ENCODE assay signal across 11 cellular contexts in the genomic region with DNA sequence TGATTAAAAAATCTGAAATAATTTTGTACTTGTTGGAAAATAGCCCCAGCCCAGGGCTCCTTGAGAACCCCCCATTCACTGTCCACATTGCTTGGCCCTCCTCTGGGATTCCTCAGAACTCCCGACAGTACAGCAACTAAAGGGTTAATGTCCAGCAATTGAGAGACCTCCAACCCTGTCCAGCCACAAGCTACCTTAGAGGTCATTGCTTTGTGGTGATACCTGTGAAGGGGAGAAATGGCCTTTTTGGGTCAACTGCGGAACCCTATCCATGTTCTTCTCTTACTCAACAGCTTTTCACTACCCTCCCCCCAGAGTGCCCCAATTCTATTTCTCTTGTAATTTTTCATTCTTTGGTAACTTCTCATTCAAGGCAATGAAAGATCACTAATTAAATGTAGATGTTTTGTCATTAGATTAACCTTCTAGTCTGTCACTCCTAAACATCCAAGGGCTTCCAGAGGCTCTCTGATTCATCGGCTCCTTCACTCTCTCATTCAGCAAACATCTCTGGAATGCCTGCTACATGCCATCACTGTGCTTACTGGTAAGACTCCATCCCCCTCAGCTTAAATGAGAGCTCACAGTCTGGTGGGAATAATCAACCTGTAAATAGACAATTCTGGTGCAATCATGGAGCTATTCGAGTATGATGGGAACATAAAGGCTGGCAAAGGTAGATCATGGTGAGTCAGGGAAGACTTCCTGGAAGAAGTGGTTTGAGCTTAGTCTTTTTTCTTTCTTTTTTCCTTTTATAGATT.
DNase-seq lines count a peak whose midpoint lies in the region; ATAC-seq and TF ChIP-seq lines count a peak whose summit lies in the region.
"Had no signal": no experiment of that assay in that cellular context is flagged by ENCODE, and none has a peak within 500 bp of the region (broad histone marks: within the 10 kb centered on the region; RNA-seq: fewer than 3 reads in every experiment).

No MANE protein-coding gene starts in this region.

- H3K4me1 ChIP-seq in aorta (ENCODE audit: control insufficient read depth in 1 of 2, insufficient read depth in 2 of 2, low read length in 2 of 2), result peaks cover 3 to 4% of the 10 kb centered on the region in 2 donors

- no peaks in the 10 kb centered on the region for H3K9me3 ChIP-seq in aorta (ENCODE audit: control insufficient read depth, low read length)

- TF ChIP-seq POLR2A in lower leg skin (IDR thresholded peaks at IDR 0.05), result no peak

- H3K4me3 ChIP-seq in lower leg skin (ENCODE audit: low read depth, poor library complexity, severe bottlenecking) (no peak overlapping the region), aorta (ENCODE audit: low read length in 2 of 2) (no peak overlapping the region)

- WGBS in lower leg skin, 2 donors, result 60 to 66% methylated on average over 4 of the region's 4 CpGs
- WGBS in aorta, 2 donors, result 36 to 46% methylated on average over 4 of the region's 4 CpGs

- ATAC-seq in aorta (ENCODE audit: low FRiP score), result peak; percentile 85
- ATAC-seq: stimulated activated naive CD8-positive, alpha-beta T cell treated with anti-CD3 and anti-CD28 coated beads, Interleukin-15, amount 100 ng/mL, for 72 hours had no signal

- intact Hi-C loops in lower leg skin (cut with DNase I; ENCODE audit: low total_unique reads), result no loop called here
- intact Hi-C loops in aorta (cut with DNase I), result no loop called here

- no peak for TF ChIP-seq CTCF in lower leg skin (IDR thresholded peaks at IDR 0.05)

- no peaks in the 10 kb centered on the region for H3K36me3 ChIP-seq in aorta (ENCODE audit: control insufficient read depth in 1 of 2, insufficient read depth in 2 of 2, low read length in 1 of 2)

- peak; percentile 8 for DNase-seq in DMS53 (lab: John Stamatoyannopoulos, UW)
- DNase-seq in DMS53 treated with DMSO at 0.1 percent for 48 hours (lab: John Stamatoyannopoulos, UW; ENCODE audit: unreplicated experiment), result no peak
- DNase-seq in dermis blood vessel endothelial cell, result peak; percentile 89
- peak; percentile 64 to 68 for DNase-seq in lower leg skin (ENCODE audit: low spot score in 2 of 2)
- no peak for DNase-seq in aorta
- no peak for DNase-seq in activated gamma-delta T cell treated with Interleukin-2 at 50 U/mL for 16 hours
- no peak for DNase-seq in nucleus accumbens (lab: John Stamatoyannopoulos, UW)
- DNase-seq in NCI-H2107 treated with DMSO at 0.1 percent for 48 hours (lab: John Stamatoyannopoulos, UW; ENCODE audit: unreplicated experiment), result no peak
- DNase-seq: NCI-H187 treated with DMSO at 0.1 percent for 48 hours; stimulated activated naive CD8-positive, alpha-beta T cell treated with anti-CD3 and anti-CD28 coated beads, Interleukin-15, amount 100 ng/mL, for 72 hours had no signal

- peak overlapping the region; percentile 80 to 100 for H3K27ac ChIP-seq in aorta (ENCODE audit: low read depth in 1 of 2, low read length in 2 of 2)
- H3K27ac ChIP-seq: 22Rv1 had no signal

- H3K27me3 ChIP-seq in aorta (ENCODE audit: control insufficient read depth in 1 of 2, insufficient read depth in 2 of 2, low read length in 1 of 2), result no peaks in the 10 kb centered on the region

Comparison
In these comparisons a context has a peak if more than half of its experiments do, and no peak if none do; other contexts are left out.
1. DNase-seq: peak in DMS53 (single experiment), dermis blood vessel endothelial cell (single experiment) and lower leg skin (2 of 2); none in DMS53 treated with DMSO at 0.1 percent for 48 hours (single experiment), aorta (0 of 2), activated gamma-delta T cell treated with Interleukin-2 at 50 U/mL for 16 hours (single experiment), nucleus accumbens (0 of 56) and NCI-H2107 treated with DMSO at 0.1 percent for 48 hours (single experiment).